ENCODE assay signal across 20 cellular contexts in genomic region chr1:246156847-246157246, GRCh38.
DNase-seq lines count a peak whose midpoint lies in the region; ATAC-seq and TF ChIP-seq lines count a peak whose summit lies in the region.
"Had no signal": no experiment of that assay in that cellular context is flagged by ENCODE, and none has a peak within 500 bp of the region (broad histone marks: within the 10 kb centered on the region; RNA-seq: fewer than 3 reads in every experiment).

No MANE protein-coding gene starts in this region.

- no peak overlapping the region for H3K23ac ChIP-seq in mesenchymal stem cell (ENCODE audit: low read length in 2 of 2)

- in situ Hi-C loops in mammary epithelial cell (cut with MboI; ENCODE audit: low sequenced_read_pairs in 2 of 2), result no loop called here

- no peak overlapping the region for H2BK120ac ChIP-seq in mesenchymal stem cell (ENCODE audit: low read depth, low read length)

- H2AFZ ChIP-seq in mesenchymal stem cell (ENCODE audit: low read depth, low read length) (no peak overlapping the region), mammary epithelial cell (ENCODE audit: low read depth, low read length) (no peak overlapping the region)

- TF ChIP-seq CTCF in mammary epithelial cell (conservative IDR thresholded peaks at IDR 0.05 in 1 of 2, IDR thresholded peaks at IDR 0.05 in 1 of 2; ENCODE audit: extremely low read depth in 1 of 2, insufficient read depth in 1 of 2, low read depth in 1 of 2, low read length in 2 of 2), result no peak

- no peak overlapping the region for H3K14ac ChIP-seq in mesenchymal stem cell (ENCODE audit: low read length in 2 of 2)

- H2BK12ac ChIP-seq in mesenchymal stem cell (ENCODE audit: low read length in 2 of 2), result peak overlapping the region in 1 of 2 experiments; percentile 2

- H3K79me2 ChIP-seq in mammary epithelial cell (ENCODE audit: insufficient read depth, low read length), result no peaks in the 10 kb centered on the region

- WGBS in mesenchymal stem cell, result 94% methylated on average over 12 of the region's 12 CpGs
- 97% methylated on average over 10 of the region's 12 CpGs for WGBS in mammary epithelial cell (ENCODE audit: low coverage, missing lambda C conversion rate)

- no peaks in the 10 kb centered on the region for H3K79me1 ChIP-seq in mesenchymal stem cell (replicated peaks; ENCODE audit: low read length, poor library complexity, severe bottlenecking)

- H4K20me1 ChIP-seq in mammary epithelial cell (ENCODE audit: insufficient read depth, low read length), result no peaks in the 10 kb centered on the region

- intact Hi-C loops in mammary epithelial cell (cut with micrococcal nuclease), result no loop called here

- no peak overlapping the region for H2BK5ac ChIP-seq in mesenchymal stem cell (ENCODE audit: low read depth, low read length, poor library complexity, severe bottlenecking)

- H3K9ac ChIP-seq in adipocyte (ENCODE audit: low read length), result peak overlapping the region; percentile 55
- H3K9ac ChIP-seq in mesenchymal stem cell (ENCODE audit: low read length), result peak overlapping the region; percentile 72
- H3K9ac ChIP-seq in mammary epithelial cell (ENCODE audit: insufficient read depth, low read length), result no peak overlapping the region

- H3K18ac ChIP-seq in mesenchymal stem cell (ENCODE audit: low read depth in 1 of 2, low read length in 2 of 2), result peak overlapping the region; percentile 15 to 82

- H3K27me3 ChIP-seq in adipocyte (replicated peaks; ENCODE audit: control insufficient read depth, insufficient read depth, low read length) (no peaks in the 10 kb centered on the region), mesenchymal stem cell (ENCODE audit: control insufficient read depth in 1 of 2, insufficient read depth in 1 of 2, low read length in 2 of 2) (no peaks in the 10 kb centered on the region), mammary epithelial cell (ENCODE audit: insufficient read depth, low read length) (no peaks in the 10 kb centered on the region)

- H3K4me1 ChIP-seq in adipocyte (ENCODE audit: control insufficient read depth, insufficient read depth, low read length) (peaks cover 49% of the 10 kb centered on the region), mesenchymal stem cell (ENCODE audit: control insufficient read depth, insufficient read depth, low read depth, low read length) (peaks cover 5% of the 10 kb centered on the region), mammary epithelial cell (ENCODE audit: insufficient read depth, low read length) (peaks cover 19% of the 10 kb centered on the region)
- H3K4me1 ChIP-seq: Caco-2 had no signal

- peak; percentile 9 for DNase-seq in NCI-H748 (lab: John Stamatoyannopoulos, UW; ENCODE audit: unreplicated experiment)
- no peak for DNase-seq in NCI-H748 treated with DMSO at 0.1 percent for 48 hours (lab: John Stamatoyannopoulos, UW)
- no peak for DNase-seq in adipocyte (ENCODE audit: low read depth)
- no peak for DNase-seq in mesenchymal stem cell
- no peak for DNase-seq in mammary epithelial cell
- no peak for DNase-seq in SW 1271 (lab: John Stamatoyannopoulos, UW)
- DNase-seq: 8988T; Caco-2; CD4-positive, CD25-positive, alpha-beta regulatory T cell; DMS153; Karpas-422; NCI-H1092 treated with DMSO at 0.1 percent for 48 hours; NCI-H2029 treated with DMSO at 0.1 percent for 48 hours; NCI-H2171; NCI-H526; NK-92 treated with Interleukin-12 subunit alpha and Interleukin-12 subunit beta, amount 100 ng/mL, for 24 hours; SHP77 treated with DMSO at 0.1 percent for 48 hours had no signal

- no peak overlapping the region for H4K8ac ChIP-seq in mesenchymal stem cell (ENCODE audit: low read length)

- H3K36me3 ChIP-seq in adipocyte (ENCODE audit: control insufficient read depth, insufficient read depth, low read length, severe bottlenecking) (no peaks in the 10 kb centered on the region), mesenchymal stem cell (ENCODE audit: control insufficient read depth in 1 of 2, insufficient read depth in 2 of 2, low read depth in 1 of 2, low read length in 2 of 2) (no peaks in the 10 kb centered on the region), mammary epithelial cell (ENCODE audit: insufficient read depth, low read length) (no peaks in the 10 kb centered on the region)

- H2AK5ac ChIP-seq in mesenchymal stem cell (ENCODE audit: low read length, severe bottlenecking), result no peak overlapping the region

- peak overlapping the region; percentile 86 for H2BK15ac ChIP-seq in mesenchymal stem cell (ENCODE audit: low read depth, poor library complexity, severe bottlenecking)

- H3K9me3 ChIP-seq in adipocyte (ENCODE audit: control insufficient read depth, low read length) (no peaks in the 10 kb centered on the region), mesenchymal stem cell (ENCODE audit: control insufficient read depth, low read length) (no peaks in the 10 kb centered on the region), mammary epithelial cell (replicated peaks; ENCODE audit: insufficient read depth, low read length) (no peaks in the 10 kb centered on the region)
- H3K9me3 ChIP-seq: Caco-2 had no signal

- H4K91ac ChIP-seq in mesenchymal stem cell (ENCODE audit: low read length), result peak overlapping the region; percentile 57

- no peak for ATAC-seq in GM18502 (IDR thresholded peaks at IDR 0.05; ENCODE audit: poor library complexity, unreplicated experiment)
- ATAC-seq in GM19455 (IDR thresholded peaks at IDR 0.05; ENCODE audit: unreplicated experiment), result no peak

- dilution Hi-C loops in mammary epithelial cell (cut with HindIII; ENCODE audit: low sequenced_read_pairs), result no loop called here

- no peak overlapping the region for H3K4me2 ChIP-seq in mesenchymal stem cell (ENCODE audit: low read length, poor library complexity, severe bottlenecking)
- no peak overlapping the region for H3K4me2 ChIP-seq in mammary epithelial cell (ENCODE audit: insufficient read depth, low read depth, low read length)

- H3K4me3 ChIP-seq in adipocyte (ENCODE audit: low read length), result no peak overlapping the region
- no peak overlapping the region for H3K4me3 ChIP-seq in mesenchymal stem cell (ENCODE audit: insufficient read depth in 1 of 2, low read depth in 1 of 2, low read length in 2 of 2)
- no peak overlapping the region for H3K4me3 ChIP-seq in mammary epithelial cell (replicated peaks in 1 of 3; ENCODE audit: insufficient read depth in 1 of 3, low read depth in 2 of 3, low read length in 3 of 3)

- no peak overlapping the region for H3K4ac ChIP-seq in mesenchymal stem cell (ENCODE audit: low read depth in 1 of 2, low read length in 2 of 2)

- BruUV-seq in mammary epithelial cell (replicated peaks; lab: Mats Ljungman, UMichigan), result no TSS peak

- CTCF ChIA-PET in mammary epithelial cell (lab: Charles Lee; ENCODE audit: low non-redundant PET), result no interaction called here

- H3K27ac ChIP-seq in mesenchymal stem cell (ENCODE audit: low read length, poor library complexity, severe bottlenecking) (no peak overlapping the region), mammary epithelial cell (ENCODE audit: insufficient read depth, low read depth, low read length) (no peak overlapping the region)
- H3K27ac ChIP-seq: HL-60 had no signal
